ENCODE assay signal across 14 cellular contexts in the genomic region with DNA sequence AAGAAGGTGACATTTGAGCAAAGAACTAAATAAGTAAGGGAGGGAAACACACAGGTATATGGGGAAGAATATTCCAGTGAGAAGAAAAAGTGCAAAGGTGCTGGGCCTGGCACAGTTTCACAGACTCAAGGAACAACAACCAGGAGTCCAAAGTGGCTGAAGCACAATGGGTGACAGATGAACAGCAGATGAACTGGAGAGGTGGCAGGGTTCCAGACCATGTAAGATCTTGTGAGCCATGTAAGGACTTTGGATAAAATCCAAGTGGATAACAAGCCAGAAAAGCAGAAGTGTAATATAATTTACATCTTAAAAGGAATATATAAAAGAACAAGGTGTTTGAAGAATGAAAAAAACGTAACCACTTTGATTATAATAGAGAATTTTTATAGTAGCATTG.
DNase-seq lines count a peak whose midpoint lies in the region; ATAC-seq and TF ChIP-seq lines count a peak whose summit lies in the region.
"Had no signal": no experiment of that assay in that cellular context is flagged by ENCODE, and none has a peak within 500 bp of the region (broad histone marks: within the 10 kb centered on the region; RNA-seq: fewer than 3 reads in every experiment).

No MANE protein-coding gene starts in this region.

- H3K27ac Mint-ChIP-seq in MCF 10A (ENCODE audit: low read depth, unreplicated experiment), result no peak overlapping the region
- H3K27ac Mint-ChIP-seq: activated naive CD4-positive, alpha-beta T cell treated with anti-CD3 and anti-CD28 coated beads for 36 hours had no signal

- no peak overlapping the region for H3K4me2 ChIP-seq in Karpas-422 (ENCODE audit: low read depth, low read length, poor library complexity, severe bottlenecking)

- H3K4me3 Mint-ChIP-seq in MCF 10A (ENCODE audit: unreplicated experiment), result no peak overlapping the region
- H3K4me3 Mint-ChIP-seq: activated naive CD4-positive, alpha-beta T cell treated with anti-CD3 and anti-CD28 coated beads for 36 hours; effector memory CD8-positive, alpha-beta T cell had no signal

- H3K27me3 Mint-ChIP-seq in MCF 10A (ENCODE audit: insufficient read depth, unreplicated experiment), result no peaks in the 10 kb centered on the region
- H3K27me3 Mint-ChIP-seq: effector memory CD8-positive, alpha-beta T cell had no signal

- BruUV-seq in MCF 10A (replicated peaks; lab: Mats Ljungman, UMichigan), result no TSS peak

- CTCF ChIA-PET in MCF 10A (lab: Yijun Ruan, JAX), result interaction anchor here (10.6 kb wide), 1 partner anchor 8 kb away, joined by 99 read pairs; no protein-coding TSS in a partner anchor

- DNase-seq in MCF 10A (ENCODE audit: unreplicated experiment), result peak; percentile 7
- no peak for DNase-seq in breast epithelium (ENCODE audit: low spot score in 2 of 2)
- peak; percentile 72 for DNase-seq in NCI-H446 treated with DMSO at 0.1 percent for 48 hours (lab: John Stamatoyannopoulos, UW)
- peak; percentile 4 for DNase-seq in fibroblast of gingiva (ENCODE audit: low read depth)
- DNase-seq in thyroid gland, result peak; percentile 67 to 73
- DNase-seq in head of caudate nucleus, result no peak
- no peak for DNase-seq in Karpas-422
- DNase-seq: ACHN; activated CD4-positive, alpha-beta T cell treated with anti-CD3 and anti-CD28 coated beads for 4 hours; activated CD8-positive, alpha-beta memory T cell treated with anti-CD3 and anti-CD28 coated beads, Interleukin-2, amount 50 U/mL, for 48 hours; activated naive CD4-positive, alpha-beta T cell treated with anti-CD3 and anti-CD28 coated beads for 36 hours; effector memory CD8-positive, alpha-beta T cell; right cardiac atrium had no signal

- no peak overlapping the region for H3K9ac ChIP-seq in Karpas-422 (ENCODE audit: low read length)

- no peaks in the 10 kb centered on the region for H3K27me3 ChIP-seq in breast epithelium
- no peaks in the 10 kb centered on the region for H3K27me3 ChIP-seq in thyroid gland
- H3K27me3 ChIP-seq in Karpas-422 (ENCODE audit: low read length), result no peaks in the 10 kb centered on the region

- H3K79me2 ChIP-seq in Karpas-422 (ENCODE audit: low read length), result peaks cover 41% of the 10 kb centered on the region

- H3K27ac ChIP-seq in breast epithelium (no peak overlapping the region), thyroid gland (no peak overlapping the region), Karpas-422 (ENCODE audit: low read length) (no peak overlapping the region)

- intact Hi-C loops in MCF 10A (cut with micrococcal nuclease) (no loop called here), breast epithelium (cut with DNase I; ENCODE audit: low total_unique reads) (no loop called here), thyroid gland (cut with DNase I) (no loop called here), head of caudate nucleus (cut with DNase I) (no loop called here)

- TF ChIP-seq POLR2A in breast epithelium (IDR thresholded peaks at IDR 0.05) (no peak), thyroid gland (IDR thresholded peaks at IDR 0.05) (no peak)

- H3K36me3 ChIP-seq in breast epithelium (no peaks in the 10 kb centered on the region), thyroid gland (no peaks in the 10 kb centered on the region), Karpas-422 (ENCODE audit: insufficient read depth, low read length) (peaks cover 8% of the 10 kb centered on the region; the same call in 1 of the 2 replicates)

- H3K36me3 Mint-ChIP-seq in MCF 10A (ENCODE audit: insufficient read depth, unreplicated experiment), result no peaks in the 10 kb centered on the region

- peaks cover 0 to 4% of the 10 kb centered on the region in 2 donors for H3K4me1 ChIP-seq in breast epithelium
- peaks cover 0 to 4% of the 10 kb centered on the region in 2 donors for H3K4me1 ChIP-seq in thyroid gland
- no peaks in the 10 kb centered on the region for H3K4me1 ChIP-seq in Karpas-422 (ENCODE audit: low read length)

- H3K9me2 ChIP-seq in Karpas-422 (replicated peaks; ENCODE audit: insufficient read depth, low read length), result no peaks in the 10 kb centered on the region

- TF ChIP-seq CTCF in MCF 10A (IDR thresholded peaks at IDR 0.05; ENCODE audit: unreplicated experiment) (no peak), breast epithelium (IDR thresholded peaks at IDR 0.05) (no peak), thyroid gland (IDR thresholded peaks at IDR 0.05) (no peak)

- WGBS in thyroid gland, 2 donors, result 82 to 84% methylated on average over 1 of the region's 1 CpG

- ATAC-seq in HG02938 (IDR thresholded peaks at IDR 0.05; ENCODE audit: unreplicated experiment), result no peak
- ATAC-seq: effector memory CD8-positive, alpha-beta T cell; right cardiac atrium had no signal

- H3K4me1 Mint-ChIP-seq in MCF 10A (ENCODE audit: insufficient read depth, unreplicated experiment), result peaks cover 13% of the 10 kb centered on the region

- H3K9me3 Mint-ChIP-seq in MCF 10A (ENCODE audit: unreplicated experiment), result no peaks in the 10 kb centered on the region
- H3K9me3 Mint-ChIP-seq: activated naive CD4-positive, alpha-beta T cell treated with anti-CD3 and anti-CD28 coated beads for 36 hours; effector memory CD8-positive, alpha-beta T cell had no signal

- no peak overlapping the region for H2AFZ ChIP-seq in Karpas-422 (ENCODE audit: low read length)

- H3K9me3 ChIP-seq in breast epithelium, result no peaks in the 10 kb centered on the region
- H3K9me3 ChIP-seq in thyroid gland, result no peaks in the 10 kb centered on the region
- H3K9me3 ChIP-seq in Karpas-422 (ENCODE audit: low read length), result no peaks in the 10 kb centered on the region

- no peak overlapping the region for H3K4me3 ChIP-seq in breast epithelium
- H3K4me3 ChIP-seq in thyroid gland (replicated peaks in 1 of 3), result no peak overlapping the region
- no peak overlapping the region for H3K4me3 ChIP-seq in Karpas-422 (ENCODE audit: low read length)

- no peaks in the 10 kb centered on the region for H4K20me1 ChIP-seq in Karpas-422 (ENCODE audit: insufficient read depth, low read depth, low read length)

- POLR2A ChIA-PET in MCF 10A (lab: Yijun Ruan, JAX), result no interaction called here

Comparison
In these comparisons a context has a peak if more than half of its experiments do, and no peak if none do; other contexts are left out.
1. DNase-seq: peak in MCF 10A (single experiment), NCI-H446 treated with DMSO at 0.1 percent for 48 hours (single experiment), fibroblast of gingiva (single experiment) and thyroid gland (2 of 2); none in breast epithelium (0 of 2), head of caudate nucleus (0 of 42) and Karpas-422 (single experiment).